In the genomic region with DNA sequence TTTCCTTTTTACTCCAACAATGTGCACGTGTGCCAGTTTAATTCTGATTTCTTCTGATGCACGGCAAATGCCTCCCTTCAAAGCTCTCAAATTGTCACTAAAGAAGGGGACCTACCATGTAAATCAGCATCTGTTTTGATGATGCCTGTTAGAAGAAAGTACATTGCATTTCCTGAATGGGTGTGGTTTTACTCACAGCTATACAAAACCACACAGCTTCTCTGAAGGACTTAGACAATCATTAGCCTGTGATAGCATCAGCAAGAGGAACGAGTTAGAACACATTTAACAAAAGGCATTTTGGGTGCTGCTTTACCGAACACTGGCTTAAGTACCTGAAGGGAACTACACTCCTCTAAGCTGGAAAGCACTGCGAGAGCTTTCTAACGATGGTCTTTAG, we compare ENCODE assay signal across 9 cellular contexts.
DNase-seq lines count a peak whose midpoint lies in the region; ATAC-seq and TF ChIP-seq lines count a peak whose summit lies in the region.
"Had no signal": no experiment of that assay in that cellular context is flagged by ENCODE, and none has a peak within 500 bp of the region (broad histone marks: within the 10 kb centered on the region; RNA-seq: fewer than 3 reads in every experiment).

No MANE protein-coding gene starts in this region.

- no peak overlapping the region for H3K9ac ChIP-seq in MM.1S (ENCODE audit: low read length)

- peak; percentile 87 for ATAC-seq in GM21381 (IDR thresholded peaks at IDR 0.05; ENCODE audit: unreplicated experiment)
- ATAC-seq in HG03460 (IDR thresholded peaks at IDR 0.05; ENCODE audit: unreplicated experiment) = peak; percentile 88

- H3K9me3 ChIP-seq in MM.1S (replicated peaks; ENCODE audit: insufficient read depth, low read length) (no peaks in the 10 kb centered on the region), right atrium auricular region (no peaks in the 10 kb centered on the region)

- no peak overlapping the region for H2AFZ ChIP-seq in MM.1S (ENCODE audit: low read length)

- no peaks in the 10 kb centered on the region for H3K27me3 ChIP-seq in MM.1S (replicated peaks; ENCODE audit: insufficient read depth, low read length)
- no peaks in the 10 kb centered on the region for H3K27me3 ChIP-seq in right atrium auricular region

- no peaks in the 10 kb centered on the region for H3K36me3 ChIP-seq in MM.1S (replicated peaks; ENCODE audit: insufficient read depth, low read length)
- peaks cover 10% of the 10 kb centered on the region for H3K36me3 ChIP-seq in right atrium auricular region

- DNase-seq in GM13976 (ENCODE audit: low spot score) (peak; percentile 32), epithelial cell of prostate (ENCODE audit: low read depth, low spot score) (peak; percentile 78), foreskin fibroblast (no peak), NCI-H2029 treated with DMSO at 0.1 percent for 48 hours (lab: John Stamatoyannopoulos, UW) (no peak), MM.1S (no peak), right atrium auricular region (ENCODE audit: low spot score) (no peak)
- DNase-seq: NCI-H1930 had no signal

- TF ChIP-seq CTCF in GM13976 (IDR thresholded peaks at IDR 0.05; ENCODE audit: borderline replicate concordance, control extremely low read depth, extremely low read depth, insufficient read depth, missing control alignments) (no peak), foreskin fibroblast (IDR thresholded peaks at IDR 0.05; ENCODE audit: low read depth, low read length) (no peak), MM.1S (IDR thresholded peaks at IDR 0.05; ENCODE audit: low read length) (no peak), right atrium auricular region (IDR thresholded peaks at IDR 0.05) (no peak)

- peak overlapping the region; percentile 24 for H3K27ac ChIP-seq in epithelial cell of prostate
- H3K27ac ChIP-seq in MM.1S (ENCODE audit: low read length) = no peak overlapping the region
- no peak overlapping the region for H3K27ac ChIP-seq in right atrium auricular region

- H3K4me1 ChIP-seq in MM.1S (ENCODE audit: low read length) (peaks cover 19% of the 10 kb centered on the region), right atrium auricular region (no peaks in the 10 kb centered on the region)

- H3K4me3 ChIP-seq in foreskin fibroblast (ENCODE audit: low read depth in 1 of 2, low read length in 2 of 2) = no peak overlapping the region
- H3K4me3 ChIP-seq in MM.1S (ENCODE audit: low read length) = no peak overlapping the region
- no peak overlapping the region for H3K4me3 ChIP-seq in right atrium auricular region

- in situ Hi-C loops in GM13976 (cut with MboI; ENCODE audit: low sequenced_read_pairs, unreplicated experiment) = no loop called here

- H3K9me2 ChIP-seq in MM.1S (replicated peaks; ENCODE audit: insufficient read depth, low read length) = no peaks in the 10 kb centered on the region

- no peak overlapping the region for H3K4me2 ChIP-seq in MM.1S (ENCODE audit: low read depth, low read length)

- no peaks in the 10 kb centered on the region for H4K20me1 ChIP-seq in MM.1S (ENCODE audit: insufficient read depth, low read length)

- H3F3A ChIP-seq in MM.1S (ENCODE audit: insufficient read depth, low read length) = no peaks in the 10 kb centered on the region

- no peaks in the 10 kb centered on the region for H3K79me2 ChIP-seq in MM.1S (ENCODE audit: low read length)

Comparison
In these comparisons a context has a peak if more than half of its experiments do, and no peak if none do; other contexts are left out.
1. DNase-seq: peak in GM13976 (single experiment) and epithelial cell of prostate (single experiment); none in foreskin fibroblast (0 of 2), NCI-H2029 treated with DMSO at 0.1 percent for 48 hours (single experiment), MM.1S (single experiment) and right atrium auricular region (single experiment).